Comparison of ENCODE assay signal across 8 cellular contexts in the genomic region with DNA sequence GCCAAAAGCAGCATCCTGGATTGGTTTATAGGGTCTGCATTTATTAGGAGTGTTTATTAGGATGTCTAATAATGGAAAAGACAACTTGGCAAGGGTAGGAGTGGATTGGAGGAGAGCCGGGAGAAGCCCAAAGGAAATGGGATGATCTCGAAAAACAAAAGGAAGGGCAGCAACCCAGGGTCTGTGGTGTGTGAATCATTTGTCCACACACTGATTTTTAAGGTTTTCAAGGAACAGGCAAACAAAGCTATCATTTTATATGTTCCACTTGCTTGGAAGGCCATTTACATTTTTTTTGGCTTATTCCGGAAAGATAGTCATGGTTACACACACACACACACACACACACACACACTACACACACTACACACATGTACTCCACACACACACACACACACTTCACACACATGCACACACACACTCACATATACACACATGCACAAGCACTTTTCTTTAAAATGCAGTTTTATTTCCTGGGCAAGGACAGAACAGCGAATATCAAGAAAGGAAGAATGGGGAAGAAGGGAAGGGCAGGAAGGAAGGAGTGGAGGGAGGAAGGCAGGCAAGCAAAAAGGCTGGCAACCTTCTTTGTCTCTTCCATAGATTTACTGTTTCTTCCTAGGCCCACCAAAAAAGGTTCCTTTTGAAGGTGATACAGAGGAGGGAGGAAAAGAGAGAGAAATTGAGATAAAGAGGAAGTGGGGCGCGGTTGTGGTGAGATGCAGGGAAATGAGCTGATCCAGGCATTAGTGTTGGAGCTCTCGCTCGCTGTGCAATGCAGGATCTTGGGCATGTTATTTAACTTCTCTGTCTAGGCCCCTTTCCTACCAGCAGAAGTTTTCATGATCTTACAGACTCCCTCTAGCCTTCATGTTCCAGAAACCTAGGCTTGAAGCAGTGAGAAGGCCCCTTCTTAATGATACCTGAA.
DNase-seq lines count a peak whose midpoint lies in the region; ATAC-seq, FAIRE-seq and TF ChIP-seq lines count a peak whose summit lies in the region.

No MANE protein-coding gene starts in this region.

- H3K9ac ChIP-seq in HepG2 (ENCODE audit: insufficient read depth, low read depth, low read length): no peak overlapping the region

- H2AFZ ChIP-seq in HepG2 (ENCODE audit: low read length): no peak overlapping the region

- no TSS peak for BruUV-seq in HepG2 (replicated peaks; lab: Mats Ljungman, UMichigan)

- peak overlapping the region; percentile 60 for H3K4me3 Mint-ChIP-seq in activated B cell treated with CpG ODN at 0.5 μM for 24 hours

- H3K4me1 ChIP-seq in HepG2 (ENCODE audit: insufficient read depth, low read length): no peaks in the 10 kb centered on the region
- H3K4me1 ChIP-seq in right lobe of liver: peaks cover 0 to 17% (median 8%) of the 10 kb centered on the region in 4 donors
- H3K4me1 ChIP-seq in prostate gland (replicated peaks): peaks cover 13% of the 10 kb centered on the region
- no peaks in the 10 kb centered on the region for H3K4me1 ChIP-seq in foreskin keratinocyte

- intact Hi-C loops in HepG2 (cut with micrococcal nuclease; ENCODE audit: unreplicated experiment): no loop called here
- intact Hi-C loops in right lobe of liver (cut with DNase I): no loop called here
- intact Hi-C loops in activated B cell treated with CpG ODN at 0.5 μM for 24 hours (cut with micrococcal nuclease): loop anchor here (2.0 kb wide), 1 partner anchor 92 kb away; no protein-coding TSS in a partner anchor
- intact Hi-C loops in prostate gland (cut with DNase I): no loop called here

- POLR2A ChIA-PET in HepG2 (lab: Yijun Ruan, JAX): no interaction called here
- POLR2A ChIA-PET in activated B cell treated with CpG ODN at 0.5 μM for 24 hours (lab: Charles Lee): interaction anchor here (1.3 to 1.9 kb wide), 4 partner anchors 7 to 92 kb away, joined by 3 to 12 read pairs (median 10); a partner anchor contains a TSS

- H4K20me1 ChIP-seq in HepG2 (ENCODE audit: insufficient read depth, low read length): no peaks in the 10 kb centered on the region

- TF ChIP-seq POLR2A in HepG2 (IDR thresholded peaks at IDR 0.05; ENCODE audit: insufficient read depth in 1 of 2, low read depth in 2 of 2, low read length in 2 of 2) (no peak), right lobe of liver (IDR thresholded peaks at IDR 0.05) (no peak), prostate gland (IDR thresholded peaks at IDR 0.05) (no peak)

- TF ChIP-seq EP300 in HepG2 (IDR thresholded peaks at IDR 0.05; ENCODE audit: low read depth in 2 of 2, low read length in 2 of 2) (no peak), HepG2 (CRISPR knock-in tag; IDR thresholded peaks at IDR 0.05; ENCODE audit: borderline replicate concordance) (no peak)

- in situ Hi-C loops in HepG2 (cut with HindIII; ENCODE audit: extremely low pct_ligation_motif_present, low pct_unique_long_range_greater_than_20kb): no loop called here

- H3K9me3 Mint-ChIP-seq in activated B cell treated with CpG ODN at 0.5 μM for 24 hours: no peaks in the 10 kb centered on the region

- no peaks in the 10 kb centered on the region for H3K79me2 ChIP-seq in HepG2 (ENCODE audit: insufficient read depth, low read length)

- H3K27me3 ChIP-seq in HepG2 (ENCODE audit: control insufficient read depth in 1 of 2, insufficient read depth in 2 of 2, low read length in 2 of 2) (peaks cover 0 to 22% of the 10 kb centered on the region in 2 experiments; a peak in 2 of 5 replicates), right lobe of liver (no peaks in the 10 kb centered on the region), prostate gland (replicated peaks; ENCODE audit: insufficient read depth) (no peaks in the 10 kb centered on the region), foreskin keratinocyte (no peaks in the 10 kb centered on the region)

- H3K27me3 Mint-ChIP-seq in activated B cell treated with CpG ODN at 0.5 μM for 24 hours: peaks cover 7% of the 10 kb centered on the region

- ATAC-seq in HepG2 (no peak), right lobe of liver (no peak), HG03280 (IDR thresholded peaks at IDR 0.05; ENCODE audit: unreplicated experiment) (peak; percentile 57), activated B cell treated with CpG ODN at 0.5 μM for 24 hours (ENCODE audit: low read depth) (peak; percentile 59), foreskin keratinocyte (no peak)

- H3K27ac ChIP-seq in HepG2 (ENCODE audit: extremely low read length, insufficient read depth, low read length) (no peak overlapping the region), right lobe of liver (no peak overlapping the region), prostate gland (peak overlapping the region; percentile 60 to 61), foreskin keratinocyte (no peak overlapping the region)

- TF ChIP-seq RAD21 in HepG2 (CRISPR knock-in tag; IDR thresholded peaks at IDR 0.05): no peak

- WGBS in HepG2 (ENCODE audit: low lambda C conversion rate): 57% methylated on average over 8 of the region's 8 CpGs
- 53% methylated on average over 8 of the region's 8 CpGs for WGBS in right lobe of liver (ENCODE audit: insufficient coverage, low coverage, low lambda C conversion rate, missing lambda C conversion rate)
- 48% methylated on average over 8 of the region's 8 CpGs for WGBS in prostate gland

- H3K4me2 ChIP-seq in HepG2 (ENCODE audit: low read depth, low read length): no peak overlapping the region

- DNase-seq in HepG2 (ENCODE audit: low spot score) (no peak), right lobe of liver (no peak), activated B cell treated with CpG ODN at 0.5 μM for 24 hours (no peak), prostate gland (ENCODE audit: low spot score) (no peak), germinal center (ENCODE audit: low spot score) (no peak), COR-L47 (lab: John Stamatoyannopoulos, UW) (no peak), foreskin keratinocyte (no peak)

- no peaks in the 10 kb centered on the region for H3K36me3 Mint-ChIP-seq in activated B cell treated with CpG ODN at 0.5 μM for 24 hours (ENCODE audit: low read depth)

- no peak overlapping the region for H3K4me3 ChIP-seq in HepG2 (replicated peaks in 1 of 3; ENCODE audit: insufficient read depth in 1 of 3, low read depth in 2 of 3, low read length in 3 of 3)
- H3K4me3 ChIP-seq in right lobe of liver: no peak overlapping the region
- H3K4me3 ChIP-seq in prostate gland: peak overlapping the region in 1 of 2 donors; percentile 1

- no peak for TF ChIP-seq CTCF in HepG2 (CRISPR knock-in tag; IDR thresholded peaks at IDR 0.05)
- no peak for TF ChIP-seq CTCF in right lobe of liver (IDR thresholded peaks at IDR 0.05)
- no peak for TF ChIP-seq CTCF in activated B cell treated with CpG ODN at 0.5 μM for 24 hours (IDR thresholded peaks at IDR 0.05)
- TF ChIP-seq CTCF in prostate gland (IDR thresholded peaks at IDR 0.05): no peak
- no peak for TF ChIP-seq CTCF in foreskin keratinocyte (conservative IDR thresholded peaks at IDR 0.05)

- no peak for FAIRE-seq in HepG2 (lab: Jason Lieb, UNC)

- H3K27ac Mint-ChIP-seq in activated B cell treated with CpG ODN at 0.5 μM for 24 hours: peak overlapping the region; percentile 79

- no peaks in the 10 kb centered on the region for H3K36me3 ChIP-seq in HepG2 (replicated peaks in 1 of 2; ENCODE audit: control insufficient read depth in 1 of 2, insufficient read depth in 2 of 2, low read length in 2 of 2)
- H3K36me3 ChIP-seq in right lobe of liver: no peaks in the 10 kb centered on the region
- H3K36me3 ChIP-seq in prostate gland: no peaks in the 10 kb centered on the region

- H3K9me3 ChIP-seq in HepG2 (ENCODE audit: low read length) (no peaks in the 10 kb centered on the region), right lobe of liver (no peaks in the 10 kb centered on the region), prostate gland (no peaks in the 10 kb centered on the region)

- peaks cover 53% of the 10 kb centered on the region for H3K4me1 Mint-ChIP-seq in activated B cell treated with CpG ODN at 0.5 μM for 24 hours

- CTCF ChIA-PET in HepG2 (lab: Yijun Ruan, JAX; ENCODE audit: low intra/inter-chr PET ratio, low total read pairs): no interaction called here
- CTCF ChIA-PET in activated B cell treated with CpG ODN at 0.5 μM for 24 hours (lab: Charles Lee): interaction anchor here (1.0 to 2.2 kb wide), 5 partner anchors 10 to 508 kb away, joined by 3 to 20 read pairs (median 5); no protein-coding TSS in a partner anchor

TF ChIP-seq in HepG2, 621 proteins besides CTCF, POLR2A, EP300 and RAD21:
- TF ChIP-seq, protein P1, sequence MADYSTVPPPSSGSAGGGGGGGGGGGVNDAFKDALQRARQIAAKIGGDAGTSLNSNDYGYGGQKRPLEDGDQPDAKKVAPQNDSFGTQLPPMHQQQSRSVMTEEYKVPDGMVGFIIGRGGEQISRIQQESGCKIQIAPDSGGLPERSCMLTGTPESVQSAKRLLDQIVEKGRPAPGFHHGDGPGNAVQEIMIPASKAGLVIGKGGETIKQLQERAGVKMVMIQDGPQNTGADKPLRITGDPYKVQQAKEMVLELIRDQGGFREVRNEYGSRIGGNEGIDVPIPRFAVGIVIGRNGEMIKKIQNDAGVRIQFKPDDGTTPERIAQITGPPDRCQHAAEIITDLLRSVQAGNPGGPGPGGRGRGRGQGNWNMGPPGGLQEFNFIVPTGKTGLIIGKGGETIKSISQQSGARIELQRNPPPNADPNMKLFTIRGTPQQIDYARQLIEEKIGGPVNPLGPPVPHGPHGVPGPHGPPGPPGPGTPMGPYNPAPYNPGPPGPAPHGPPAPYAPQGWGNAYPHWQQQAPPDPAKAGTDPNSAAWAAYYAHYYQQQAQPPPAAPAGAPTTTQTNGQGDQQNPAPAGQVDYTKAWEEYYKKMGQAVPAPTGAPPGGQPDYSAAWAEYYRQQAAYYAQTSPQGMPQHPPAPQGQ (CRISPR knock-in tag; IDR thresholded peaks at IDR 0.05; ENCODE audit: borderline replicate concordance): no peak
- TF ChIP-seq, protein P2, sequence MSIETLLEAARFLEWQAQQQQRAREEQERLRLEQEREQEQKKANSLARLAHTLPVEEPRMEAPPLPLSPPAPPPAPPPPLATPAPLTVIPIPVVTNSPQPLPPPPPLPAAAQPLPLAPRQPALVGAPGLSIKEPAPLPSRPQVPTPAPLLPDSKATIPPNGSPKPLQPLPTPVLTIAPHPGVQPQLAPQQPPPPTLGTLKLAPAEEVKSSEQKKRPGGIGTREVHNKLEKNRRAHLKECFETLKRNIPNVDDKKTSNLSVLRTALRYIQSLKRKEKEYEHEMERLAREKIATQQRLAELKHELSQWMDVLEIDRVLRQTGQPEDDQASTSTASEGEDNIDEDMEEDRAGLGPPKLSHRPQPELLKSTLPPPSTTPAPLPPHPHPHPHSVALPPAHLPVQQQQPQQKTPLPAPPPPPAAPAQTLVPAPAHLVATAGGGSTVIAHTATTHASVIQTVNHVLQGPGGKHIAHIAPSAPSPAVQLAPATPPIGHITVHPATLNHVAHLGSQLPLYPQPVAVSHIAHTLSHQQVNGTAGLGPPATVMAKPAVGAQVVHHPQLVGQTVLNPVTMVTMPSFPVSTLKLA (IDR thresholded peaks at IDR 0.05): peak; percentile 22; the same call in 1 of the 2 replicates

Comparison
In these comparisons a context has a peak if more than half of its experiments do, and no peak if none do; other contexts are left out.
1. ATAC-seq: peak in HG03280 (single experiment) and activated B cell treated with CpG ODN at 0.5 μM for 24 hours (single experiment); none in HepG2 (single experiment), right lobe of liver (0 of 4) and foreskin keratinocyte (single experiment).
2. H3K27ac ChIP-seq: peak in prostate gland (2 of 2); none in HepG2 (single experiment), right lobe of liver (0 of 3) and foreskin keratinocyte (single experiment).